1 cellular context compared by ENCODE assay signal in genomic region chr17:36950027-36950426, GRCh38.
TF ChIP-seq lines count a peak whose summit lies in the region.

No MANE protein-coding gene starts in this region.

TF ChIP-seq in K562, 482 proteins besides CTCF, POLR2A, EP300 and RAD21:
- TF ChIP-seq MEIS2 (IDR thresholded peaks at IDR 0.05; ENCODE audit: partially characterized antibody): peak; percentile 61
- no peak for TF ChIP-seq ZSCAN32 (CRISPR knock-in tag; IDR thresholded peaks at IDR 0.05)
- no peak for TF ChIP-seq DMBX1 (CRISPR knock-in tag; IDR thresholded peaks at IDR 0.05; ENCODE audit: borderline replicate concordance)
- TF ChIP-seq PKNOX1 (IDR thresholded peaks at IDR 0.05): peak; percentile 88
